ENCODE assay signal across 2 cellular contexts in the genomic region with DNA sequence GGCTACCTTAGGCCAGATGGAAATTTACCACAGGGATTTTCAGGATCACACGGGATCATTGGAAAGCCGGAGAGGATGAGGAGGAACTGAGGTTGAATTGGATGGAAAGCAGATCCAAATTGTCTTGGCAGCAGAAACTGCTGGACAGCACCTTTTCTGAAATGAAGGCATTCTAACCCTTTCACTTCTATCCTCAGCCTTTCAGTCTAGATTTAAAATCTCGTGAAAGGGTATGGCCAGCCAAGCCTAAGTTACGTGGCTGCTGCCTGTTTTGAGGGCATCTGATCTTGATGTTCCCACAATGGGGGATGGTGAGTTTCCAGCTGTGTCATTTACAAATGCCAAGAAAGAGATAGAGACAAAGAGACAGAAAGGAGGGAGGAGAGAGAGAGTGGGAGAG.
A peak's percentile ranks its signal among the peaks of the same experiment; 100 is the strongest.
TF ChIP-seq lines count a peak whose summit lies in the region.

No MANE protein-coding gene starts in this region.

TF ChIP-seq in HepG2, 621 proteins besides CTCF, POLR2A, EP300 and RAD21 (continued from another document and continues in another):
- TF ChIP-seq, protein P1, sequence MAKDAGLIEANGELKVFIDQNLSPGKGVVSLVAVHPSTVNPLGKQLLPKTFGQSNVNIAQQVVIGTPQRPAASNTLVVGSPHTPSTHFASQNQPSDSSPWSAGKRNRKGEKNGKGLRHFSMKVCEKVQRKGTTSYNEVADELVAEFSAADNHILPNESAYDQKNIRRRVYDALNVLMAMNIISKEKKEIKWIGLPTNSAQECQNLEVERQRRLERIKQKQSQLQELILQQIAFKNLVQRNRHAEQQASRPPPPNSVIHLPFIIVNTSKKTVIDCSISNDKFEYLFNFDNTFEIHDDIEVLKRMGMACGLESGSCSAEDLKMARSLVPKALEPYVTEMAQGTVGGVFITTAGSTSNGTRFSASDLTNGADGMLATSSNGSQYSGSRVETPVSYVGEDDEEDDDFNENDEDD (CRISPR knock-in tag; IDR thresholded peaks at IDR 0.05; ENCODE audit: borderline replicate concordance), result no peak
- no peak for TF ChIP-seq CHD4 (IDR thresholded peaks at IDR 0.05; ENCODE audit: borderline replicate concordance, low read length)
- no peak for TF ChIP-seq PAF1 (CRISPR knock-in tag; IDR thresholded peaks at IDR 0.05)
- TF ChIP-seq SP5 (CRISPR knock-in tag; IDR thresholded peaks at IDR 0.05; ENCODE audit: borderline replicate concordance, low read depth), result no peak
- TF ChIP-seq SMC3 (IDR thresholded peaks at IDR 0.05; ENCODE audit: low read length), result no peak
- no peak for TF ChIP-seq RNF2 (conservative IDR thresholded peaks at IDR 0.05; ENCODE audit: low read depth)
- TF ChIP-seq, protein P2, sequence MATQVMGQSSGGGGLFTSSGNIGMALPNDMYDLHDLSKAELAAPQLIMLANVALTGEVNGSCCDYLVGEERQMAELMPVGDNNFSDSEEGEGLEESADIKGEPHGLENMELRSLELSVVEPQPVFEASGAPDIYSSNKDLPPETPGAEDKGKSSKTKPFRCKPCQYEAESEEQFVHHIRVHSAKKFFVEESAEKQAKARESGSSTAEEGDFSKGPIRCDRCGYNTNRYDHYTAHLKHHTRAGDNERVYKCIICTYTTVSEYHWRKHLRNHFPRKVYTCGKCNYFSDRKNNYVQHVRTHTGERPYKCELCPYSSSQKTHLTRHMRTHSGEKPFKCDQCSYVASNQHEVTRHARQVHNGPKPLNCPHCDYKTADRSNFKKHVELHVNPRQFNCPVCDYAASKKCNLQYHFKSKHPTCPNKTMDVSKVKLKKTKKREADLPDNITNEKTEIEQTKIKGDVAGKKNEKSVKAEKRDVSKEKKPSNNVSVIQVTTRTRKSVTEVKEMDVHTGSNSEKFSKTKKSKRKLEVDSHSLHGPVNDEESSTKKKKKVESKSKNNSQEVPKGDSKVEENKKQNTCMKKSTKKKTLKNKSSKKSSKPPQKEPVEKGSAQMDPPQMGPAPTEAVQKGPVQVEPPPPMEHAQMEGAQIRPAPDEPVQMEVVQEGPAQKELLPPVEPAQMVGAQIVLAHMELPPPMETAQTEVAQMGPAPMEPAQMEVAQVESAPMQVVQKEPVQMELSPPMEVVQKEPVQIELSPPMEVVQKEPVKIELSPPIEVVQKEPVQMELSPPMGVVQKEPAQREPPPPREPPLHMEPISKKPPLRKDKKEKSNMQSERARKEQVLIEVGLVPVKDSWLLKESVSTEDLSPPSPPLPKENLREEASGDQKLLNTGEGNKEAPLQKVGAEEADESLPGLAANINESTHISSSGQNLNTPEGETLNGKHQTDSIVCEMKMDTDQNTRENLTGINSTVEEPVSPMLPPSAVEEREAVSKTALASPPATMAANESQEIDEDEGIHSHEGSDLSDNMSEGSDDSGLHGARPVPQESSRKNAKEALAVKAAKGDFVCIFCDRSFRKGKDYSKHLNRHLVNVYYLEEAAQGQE (IDR thresholded peaks at IDR 0.05; ENCODE audit: borderline replicate concordance in 1 of 2, low read depth in 1 of 2, low read length in 2 of 2), result peak in 1 of 2 experiments; percentile 84; a peak in 3 of 4 replicates
- TF ChIP-seq MIER2 (CRISPR knock-in tag; IDR thresholded peaks at IDR 0.05), result peak; percentile 66; the same call in 1 of the 2 replicates
- 0 out of 2 replicates have a peak, but pooled peaks have one; percentile 49 for TF ChIP-seq NONO (IDR thresholded peaks at IDR 0.05)
- no peak for TF ChIP-seq NONO (CRISPR knock-in tag; conservative IDR thresholded peaks at IDR 0.05)
- TF ChIP-seq ZNF775 (CRISPR knock-in tag; IDR thresholded peaks at IDR 0.05; ENCODE audit: borderline replicate concordance), result no peak
- no peak for TF ChIP-seq TMF1 (CRISPR knock-in tag; IDR thresholded peaks at IDR 0.05; ENCODE audit: low read depth)
- TF ChIP-seq, protein P3, sequence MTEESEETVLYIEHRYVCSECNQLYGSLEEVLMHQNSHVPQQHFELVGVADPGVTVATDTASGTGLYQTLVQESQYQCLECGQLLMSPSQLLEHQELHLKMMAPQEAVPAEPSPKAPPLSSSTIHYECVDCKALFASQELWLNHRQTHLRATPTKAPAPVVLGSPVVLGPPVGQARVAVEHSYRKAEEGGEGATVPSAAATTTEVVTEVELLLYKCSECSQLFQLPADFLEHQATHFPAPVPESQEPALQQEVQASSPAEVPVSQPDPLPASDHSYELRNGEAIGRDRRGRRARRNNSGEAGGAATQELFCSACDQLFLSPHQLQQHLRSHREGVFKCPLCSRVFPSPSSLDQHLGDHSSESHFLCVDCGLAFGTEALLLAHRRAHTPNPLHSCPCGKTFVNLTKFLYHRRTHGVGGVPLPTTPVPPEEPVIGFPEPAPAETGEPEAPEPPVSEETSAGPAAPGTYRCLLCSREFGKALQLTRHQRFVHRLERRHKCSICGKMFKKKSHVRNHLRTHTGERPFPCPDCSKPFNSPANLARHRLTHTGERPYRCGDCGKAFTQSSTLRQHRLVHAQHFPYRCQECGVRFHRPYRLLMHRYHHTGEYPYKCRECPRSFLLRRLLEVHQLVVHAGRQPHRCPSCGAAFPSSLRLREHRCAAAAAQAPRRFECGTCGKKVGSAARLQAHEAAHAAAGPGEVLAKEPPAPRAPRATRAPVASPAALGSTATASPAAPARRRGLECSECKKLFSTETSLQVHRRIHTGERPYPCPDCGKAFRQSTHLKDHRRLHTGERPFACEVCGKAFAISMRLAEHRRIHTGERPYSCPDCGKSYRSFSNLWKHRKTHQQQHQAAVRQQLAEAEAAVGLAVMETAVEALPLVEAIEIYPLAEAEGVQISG (CRISPR knock-in tag; IDR thresholded peaks at IDR 0.05), result no peak
- no peak for TF ChIP-seq MZF1 (CRISPR knock-in tag; IDR thresholded peaks at IDR 0.05; ENCODE audit: borderline replicate concordance)
- TF ChIP-seq NFE2L1 (CRISPR knock-in tag; IDR thresholded peaks at IDR 0.05; ENCODE audit: borderline replicate concordance), result no peak
- no peak for TF ChIP-seq ZNF670 (CRISPR knock-in tag; IDR thresholded peaks at IDR 0.05; ENCODE audit: borderline replicate concordance)
- TF ChIP-seq, protein P4, sequence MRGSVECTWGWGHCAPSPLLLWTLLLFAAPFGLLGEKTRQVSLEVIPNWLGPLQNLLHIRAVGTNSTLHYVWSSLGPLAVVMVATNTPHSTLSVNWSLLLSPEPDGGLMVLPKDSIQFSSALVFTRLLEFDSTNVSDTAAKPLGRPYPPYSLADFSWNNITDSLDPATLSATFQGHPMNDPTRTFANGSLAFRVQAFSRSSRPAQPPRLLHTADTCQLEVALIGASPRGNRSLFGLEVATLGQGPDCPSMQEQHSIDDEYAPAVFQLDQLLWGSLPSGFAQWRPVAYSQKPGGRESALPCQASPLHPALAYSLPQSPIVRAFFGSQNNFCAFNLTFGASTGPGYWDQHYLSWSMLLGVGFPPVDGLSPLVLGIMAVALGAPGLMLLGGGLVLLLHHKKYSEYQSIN (CRISPR knock-in tag; IDR thresholded peaks at IDR 0.05; ENCODE audit: borderline replicate concordance), result no peak

TF ChIP-seq in GM12878, 131 proteins besides CTCF, POLR2A, EP300 and RAD21 (continued from another document):
- TF ChIP-seq, protein P2 (IDR thresholded peaks at IDR 0.05; ENCODE audit: low read depth, low read length), result peak; percentile 65; the same call in 1 of the 2 replicates
